1 cellular context compared by ENCODE assay signal in genomic region chrX:48598645-48599044, GRCh38.
TF ChIP-seq lines count a peak whose summit lies in the region.

No MANE protein-coding gene starts in this region.

TF ChIP-seq in HCT116, 20 proteins besides CTCF, POLR2A, EP300 and RAD21 (continued from another document):
- TF ChIP-seq ZBTB33 (IDR thresholded peaks at IDR 0.05; ENCODE audit: extremely low read depth, insufficient replicate concordance, low read length), result no peak
- no peak for TF ChIP-seq CEBPB (IDR thresholded peaks at IDR 0.05; ENCODE audit: low read depth)
- TF ChIP-seq MAX (IDR thresholded peaks at IDR 0.05), result no peak
- no peak for TF ChIP-seq POLR2AphosphoS5 (IDR thresholded peaks at IDR 0.05; ENCODE audit: low read depth, low read length)
- TF ChIP-seq REST (IDR thresholded peaks at IDR 0.05; ENCODE audit: low read depth), result no peak
- TF ChIP-seq JUND (IDR thresholded peaks at IDR 0.05), result no peak
